1 cellular context compared by ENCODE assay signal in the genomic region with DNA sequence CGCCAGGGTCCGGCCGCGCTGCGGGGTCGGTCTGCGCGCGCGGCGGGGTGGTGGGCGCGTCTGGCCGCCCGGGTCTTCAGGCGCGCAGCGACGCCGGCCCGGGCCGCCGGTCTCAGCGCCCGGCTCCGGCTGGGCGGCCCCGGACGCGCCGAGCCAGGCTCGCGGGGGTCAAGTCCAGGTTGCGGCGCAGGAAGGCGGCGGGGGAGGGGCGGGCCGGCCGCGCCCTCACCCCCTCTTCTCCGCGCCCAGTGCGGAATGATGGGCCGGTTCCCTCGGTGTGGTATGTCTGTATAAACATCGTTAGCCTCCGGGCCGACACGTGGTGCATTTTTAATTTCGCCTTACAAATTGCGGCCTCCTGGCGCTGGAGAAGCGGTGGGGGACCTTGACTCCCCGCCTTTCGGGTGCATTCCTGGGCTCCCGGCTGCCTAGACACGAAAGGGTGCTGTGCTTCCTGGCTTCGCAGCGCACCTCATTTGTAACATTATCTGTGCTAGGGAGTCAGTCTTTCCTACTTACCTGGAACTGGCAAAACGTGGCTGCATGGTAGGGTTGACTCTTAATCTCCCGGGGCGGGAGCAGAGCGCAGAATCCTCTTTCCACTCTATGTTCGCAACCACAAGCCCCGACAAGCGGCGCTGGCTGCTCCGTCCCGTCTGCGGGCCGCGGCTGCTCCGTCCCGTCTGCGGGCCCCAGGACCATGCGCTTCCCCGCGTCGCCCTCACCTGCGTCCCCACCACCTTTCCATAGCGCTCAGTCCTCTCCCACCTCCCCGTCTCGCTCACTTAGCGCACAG.
TF ChIP-seq lines count a peak whose summit lies in the region.

No MANE protein-coding gene starts in this region.

TF ChIP-seq in H1, 55 proteins besides CTCF, POLR2A, EP300 and RAD21 (continued from another document):
- no peak for TF ChIP-seq SIX5 (IDR thresholded peaks at IDR 0.05; ENCODE audit: low read depth, low read length)
- TF ChIP-seq, protein P1, sequence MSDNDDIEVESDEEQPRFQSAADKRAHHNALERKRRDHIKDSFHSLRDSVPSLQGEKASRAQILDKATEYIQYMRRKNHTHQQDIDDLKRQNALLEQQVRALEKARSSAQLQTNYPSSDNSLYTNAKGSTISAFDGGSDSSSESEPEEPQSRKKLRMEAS (IDR thresholded peaks at IDR 0.05) = peak; percentile 44; the same call in 1 of the 2 replicates
- no peak for TF ChIP-seq BACH1 (IDR thresholded peaks at IDR 0.05; ENCODE audit: low read length)
- TF ChIP-seq KDM5A (IDR thresholded peaks at IDR 0.05; ENCODE audit: low read length) = no peak
- 0 out of 2 replicates have a peak, but pooled peaks have one; percentile 39 for TF ChIP-seq GABPA (IDR thresholded peaks at IDR 0.05; ENCODE audit: borderline replicate concordance, insufficient read depth, low read length)
- peak; percentile 70 for TF ChIP-seq TEAD4 (IDR thresholded peaks at IDR 0.05; ENCODE audit: low read depth, low read length)
- TF ChIP-seq SP1 (IDR thresholded peaks at IDR 0.05; ENCODE audit: low read depth, low read length) = 0 out of 2 replicates have a peak, but pooled peaks have one; percentile 18
